In the genomic region with DNA sequence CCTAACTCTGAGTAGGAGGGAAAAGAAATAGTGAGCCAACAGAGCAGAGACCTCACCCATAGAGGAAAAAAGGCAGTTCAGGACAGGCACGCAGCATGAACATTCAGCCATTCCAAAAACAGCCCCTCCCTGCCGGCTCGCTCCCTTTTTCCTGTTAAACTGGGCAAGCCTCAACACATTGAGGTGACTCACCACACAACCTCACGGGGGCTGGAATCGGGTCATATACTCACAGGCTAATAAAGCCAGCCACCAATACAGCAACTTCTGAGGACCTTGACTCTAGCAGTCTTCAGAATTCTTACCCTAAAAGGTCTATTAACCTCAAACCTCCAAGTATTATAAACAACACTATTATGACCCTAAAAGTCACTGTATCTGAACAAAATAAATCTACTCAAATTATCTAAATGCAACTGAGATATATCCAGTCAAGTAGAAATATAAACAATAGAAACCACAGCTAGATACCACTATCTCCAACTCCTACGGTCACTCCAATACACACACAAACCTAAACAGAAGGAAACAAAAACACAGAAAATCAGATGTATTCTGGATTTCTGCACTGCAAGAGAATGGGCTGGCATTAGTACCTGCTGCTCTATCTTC, we compare ENCODE assay signal across 1 cellular context.
TF ChIP-seq lines count a peak whose summit lies in the region.

No MANE protein-coding gene starts in this region.

TF ChIP-seq in HepG2, 621 proteins besides CTCF, POLR2A, EP300 and RAD21:
- no peak for TF ChIP-seq TBL1XR1 (IDR thresholded peaks at IDR 0.05; ENCODE audit: borderline replicate concordance, low read length, partially characterized antibody)
- no peak for TF ChIP-seq POLR2AphosphoS2 (IDR thresholded peaks at IDR 0.05; ENCODE audit: low read depth, low read length)
- TF ChIP-seq RFX3 (CRISPR knock-in tag; IDR thresholded peaks at IDR 0.05): no peak
- TF ChIP-seq ATRX (CRISPR knock-in tag; IDR thresholded peaks at IDR 0.05; ENCODE audit: borderline replicate concordance): no peak
- TF ChIP-seq ZNF850 (CRISPR knock-in tag; conservative IDR thresholded peaks at IDR 0.05): no peak
- no peak for TF ChIP-seq ZNF441 (CRISPR knock-in tag; IDR thresholded peaks at IDR 0.05; ENCODE audit: borderline replicate concordance)
- TF ChIP-seq, protein P1, sequence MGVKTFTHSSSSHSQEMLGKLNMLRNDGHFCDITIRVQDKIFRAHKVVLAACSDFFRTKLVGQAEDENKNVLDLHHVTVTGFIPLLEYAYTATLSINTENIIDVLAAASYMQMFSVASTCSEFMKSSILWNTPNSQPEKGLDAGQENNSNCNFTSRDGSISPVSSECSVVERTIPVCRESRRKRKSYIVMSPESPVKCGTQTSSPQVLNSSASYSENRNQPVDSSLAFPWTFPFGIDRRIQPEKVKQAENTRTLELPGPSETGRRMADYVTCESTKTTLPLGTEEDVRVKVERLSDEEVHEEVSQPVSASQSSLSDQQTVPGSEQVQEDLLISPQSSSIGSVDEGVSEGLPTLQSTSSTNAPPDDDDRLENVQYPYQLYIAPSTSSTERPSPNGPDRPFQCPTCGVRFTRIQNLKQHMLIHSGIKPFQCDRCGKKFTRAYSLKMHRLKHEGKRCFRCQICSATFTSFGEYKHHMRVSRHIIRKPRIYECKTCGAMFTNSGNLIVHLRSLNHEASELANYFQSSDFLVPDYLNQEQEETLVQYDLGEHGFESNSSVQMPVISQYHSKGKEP (CRISPR knock-in tag; IDR thresholded peaks at IDR 0.05): no peak
- no peak for TF ChIP-seq ZNF256 (CRISPR knock-in tag; conservative IDR thresholded peaks at IDR 0.05)
- TF ChIP-seq SNAPC2 (CRISPR knock-in tag; IDR thresholded peaks at IDR 0.05): no peak
- TF ChIP-seq TEAD2 (CRISPR knock-in tag; IDR thresholded peaks at IDR 0.05): no peak
- TF ChIP-seq, protein P2, sequence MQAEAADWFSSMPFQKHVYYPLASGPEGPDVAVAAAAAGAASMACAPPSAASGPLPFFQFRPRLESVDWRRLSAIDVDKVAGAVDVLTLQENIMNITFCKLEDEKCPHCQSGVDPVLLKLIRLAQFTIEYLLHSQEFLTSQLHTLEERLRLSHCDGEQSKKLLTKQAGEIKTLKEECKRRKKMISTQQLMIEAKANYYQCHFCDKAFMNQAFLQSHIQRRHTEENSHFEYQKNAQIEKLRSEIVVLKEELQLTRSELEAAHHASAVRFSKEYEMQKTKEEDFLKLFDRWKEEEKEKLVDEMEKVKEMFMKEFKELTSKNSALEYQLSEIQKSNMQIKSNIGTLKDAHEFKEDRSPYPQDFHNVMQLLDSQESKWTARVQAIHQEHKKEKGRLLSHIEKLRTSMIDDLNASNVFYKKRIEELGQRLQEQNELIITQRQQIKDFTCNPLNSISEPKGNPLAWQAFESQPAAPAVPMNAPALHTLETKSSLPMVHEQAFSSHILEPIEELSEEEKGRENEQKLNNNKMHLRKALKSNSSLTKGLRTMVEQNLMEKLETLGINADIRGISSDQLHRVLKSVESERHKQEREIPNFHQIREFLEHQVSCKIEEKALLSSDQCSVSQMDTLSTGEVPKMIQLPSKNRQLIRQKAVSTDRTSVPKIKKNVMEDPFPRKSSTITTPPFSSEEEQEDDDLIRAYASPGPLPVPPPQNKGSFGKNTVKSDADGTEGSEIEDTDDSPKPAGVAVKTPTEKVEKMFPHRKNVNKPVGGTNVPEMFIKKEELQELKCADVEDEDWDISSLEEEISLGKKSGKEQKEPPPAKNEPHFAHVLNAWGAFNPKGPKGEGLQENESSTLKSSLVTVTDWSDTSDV (CRISPR knock-in tag; IDR thresholded peaks at IDR 0.05): no peak
- TF ChIP-seq ELF4 (CRISPR knock-in tag; IDR thresholded peaks at IDR 0.05; ENCODE audit: borderline replicate concordance): no peak
